Comparison of ENCODE assay signal across 7 cellular contexts in genomic region chr3:169148448-169149348, GRCh38.
DNase-seq lines count a peak whose midpoint lies in the region; ATAC-seq and TF ChIP-seq lines count a peak whose summit lies in the region.

No MANE protein-coding gene starts in this region.

- DNase-seq in NCI-H69 (lab: John Stamatoyannopoulos, UW) (peak; percentile 69), glutamatergic neuron (no peak), AG08396 (ENCODE audit: low spot score) (no peak), NCI-H187 (lab: John Stamatoyannopoulos, UW) (no peak)
- DNase-seq in stimulated activated naive B cell treated with anti-CD40 and anti-IgM and Interleukin-4, amounts not matched to agents 10 μg/mL and 1 μg/mL and 100 μg/mL, for 72 hours: no peak
- DNase-seq in natural killer cell treated with Interleukin-12 subunit alpha and Interleukin-12 subunit beta and Interleukin-15 and Interleukin-18, amount 100 ng/mL, for 72 hours (ENCODE audit: low spot score): no peak

- no peaks in the 10 kb centered on the region for H3K36me3 Mint-ChIP-seq in glutamatergic neuron (ENCODE audit: unreplicated experiment)
- no peaks in the 10 kb centered on the region for H3K36me3 Mint-ChIP-seq in stimulated activated naive B cell treated with anti-CD40 and anti-IgM and Interleukin-4, amounts not matched to agents 10 μg/mL and 1 μg/mL and 100 μg/mL, for 72 hours
- H3K36me3 Mint-ChIP-seq in natural killer cell treated with Interleukin-12 subunit alpha and Interleukin-12 subunit beta and Interleukin-15 and Interleukin-18, amount 100 ng/mL, for 72 hours: no peaks in the 10 kb centered on the region

- H3K9me3 Mint-ChIP-seq in glutamatergic neuron (ENCODE audit: unreplicated experiment): peaks cover 10% of the 10 kb centered on the region
- H3K9me3 Mint-ChIP-seq in stimulated activated naive B cell treated with anti-CD40 and anti-IgM and Interleukin-4, amounts not matched to agents 10 μg/mL and 1 μg/mL and 100 μg/mL, for 72 hours: no peaks in the 10 kb centered on the region
- H3K9me3 Mint-ChIP-seq in natural killer cell treated with Interleukin-12 subunit alpha and Interleukin-12 subunit beta and Interleukin-15 and Interleukin-18, amount 100 ng/mL, for 72 hours: peaks cover 5% of the 10 kb centered on the region

- H3K4me3 Mint-ChIP-seq in glutamatergic neuron (ENCODE audit: unreplicated experiment): peak overlapping the region; percentile 46
- H3K4me3 Mint-ChIP-seq in stimulated activated naive B cell treated with anti-CD40 and anti-IgM and Interleukin-4, amounts not matched to agents 10 μg/mL and 1 μg/mL and 100 μg/mL, for 72 hours: peak overlapping the region in 1 of 2 donors; percentile 71
- no peak overlapping the region for H3K4me3 Mint-ChIP-seq in natural killer cell treated with Interleukin-12 subunit alpha and Interleukin-12 subunit beta and Interleukin-15 and Interleukin-18, amount 100 ng/mL, for 72 hours

- ATAC-seq in GM21825 (IDR thresholded peaks at IDR 0.05; ENCODE audit: unreplicated experiment): peak; percentile 7
- no peak for ATAC-seq in stimulated activated naive B cell treated with anti-CD40 and anti-IgM and Interleukin-4, amounts not matched to agents 10 μg/mL and 1 μg/mL and 100 μg/mL, for 72 hours (replicated peaks)
- no peak for ATAC-seq in natural killer cell treated with Interleukin-12 subunit alpha and Interleukin-12 subunit beta and Interleukin-15 and Interleukin-18, amount 100 ng/mL, for 72 hours

- no peak for TF ChIP-seq CTCF in glutamatergic neuron (IDR thresholded peaks at IDR 0.05; ENCODE audit: partially characterized antibody, unreplicated experiment)

- H3K27ac Mint-ChIP-seq in glutamatergic neuron (ENCODE audit: unreplicated experiment): no peak overlapping the region
- H3K27ac Mint-ChIP-seq in stimulated activated naive B cell treated with anti-CD40 and anti-IgM and Interleukin-4, amounts not matched to agents 10 μg/mL and 1 μg/mL and 100 μg/mL, for 72 hours: peak overlapping the region; percentile 51
- H3K27ac Mint-ChIP-seq in natural killer cell treated with Interleukin-12 subunit alpha and Interleukin-12 subunit beta and Interleukin-15 and Interleukin-18, amount 100 ng/mL, for 72 hours: no peak overlapping the region

- H3K27me3 Mint-ChIP-seq in glutamatergic neuron (ENCODE audit: unreplicated experiment): peaks cover 8% of the 10 kb centered on the region
- peaks cover 50 to 55% of the 10 kb centered on the region in 2 donors for H3K27me3 Mint-ChIP-seq in stimulated activated naive B cell treated with anti-CD40 and anti-IgM and Interleukin-4, amounts not matched to agents 10 μg/mL and 1 μg/mL and 100 μg/mL, for 72 hours
- H3K27me3 Mint-ChIP-seq in natural killer cell treated with Interleukin-12 subunit alpha and Interleukin-12 subunit beta and Interleukin-15 and Interleukin-18, amount 100 ng/mL, for 72 hours: peaks cover 31 to 60% of the 10 kb centered on the region in 2 donors

- H3K4me1 Mint-ChIP-seq in glutamatergic neuron (ENCODE audit: low read depth, unreplicated experiment): peaks cover 16% of the 10 kb centered on the region
- peaks cover 13 to 28% of the 10 kb centered on the region in 2 donors for H3K4me1 Mint-ChIP-seq in stimulated activated naive B cell treated with anti-CD40 and anti-IgM and Interleukin-4, amounts not matched to agents 10 μg/mL and 1 μg/mL and 100 μg/mL, for 72 hours
- H3K4me1 Mint-ChIP-seq in natural killer cell treated with Interleukin-12 subunit alpha and Interleukin-12 subunit beta and Interleukin-15 and Interleukin-18, amount 100 ng/mL, for 72 hours (ENCODE audit: low read depth in 2 of 2): peaks cover 14 to 16% of the 10 kb centered on the region in 2 donors
